In genomic region chr16:86634290-86634689, GRCh38 we compare ENCODE assay signal across 22 cellular contexts. TPM values are rescaled to one million over a fixed set of nuclear protein-coding genes. Genes with fewer than 3 reads are reported as not detected.
DNase-seq lines count a peak whose midpoint lies in the region; ATAC-seq, FAIRE-seq and TF ChIP-seq lines count a peak whose summit lies in the region.
"Had no signal": no experiment of that assay in that cellular context is flagged by ENCODE, and none has a peak within 500 bp of the region (broad histone marks: within the 10 kb centered on the region; RNA-seq: fewer than 3 reads in every experiment).

No MANE protein-coding gene starts in this region.

- TF ChIP-seq CTCF in GM23338 (conservative IDR thresholded peaks at IDR 0.05; ENCODE audit: low read depth in 2 of 2) (no peak), RWPE2 (IDR thresholded peaks at IDR 0.05; ENCODE audit: poor library complexity, severe bottlenecking) (no peak), H1 (IDR thresholded peaks at IDR 0.05; ENCODE audit: control extremely low read depth in 1 of 3, insufficient read depth in 1 of 3, low read depth in 1 of 3, low read length in 3 of 3) (no peak), hepatocyte (IDR thresholded peaks at IDR 0.05; ENCODE audit: poor library complexity) (no peak)

- H3K27me3 ChIP-seq in GM23338 (ENCODE audit: insufficient read depth) (no peaks in the 10 kb centered on the region), RWPE2 (ENCODE audit: insufficient read depth, poor library complexity, severe bottlenecking) (no peaks in the 10 kb centered on the region), H1 (replicated peaks in 1 of 4; ENCODE audit: control insufficient read depth in 3 of 4, extremely low read depth in 1 of 4, insufficient read depth in 3 of 4, low read length in 3 of 4) (no peaks in the 10 kb centered on the region), hepatocyte (peaks cover 6% of the 10 kb centered on the region)
- no peaks in the 10 kb centered on the region for H3K27me3 ChIP-seq in CD4-positive, alpha-beta memory T cell (ENCODE audit: insufficient read depth, low read length)
- H3K27me3 ChIP-seq: gastrocnemius medialis, Peyer's patch had no signal

- no peaks in the 10 kb centered on the region for H3K23me2 ChIP-seq in H1 (ENCODE audit: low read depth, low read length)

- H3K79me1 ChIP-seq in H1 (ENCODE audit: low read depth, low read length) = no peaks in the 10 kb centered on the region

- H4K5ac ChIP-seq in H1 (ENCODE audit: insufficient read length, low read depth, low read length) = no peak overlapping the region

- H3K18ac ChIP-seq in H1 (ENCODE audit: extremely low read depth, low read length) = no peak overlapping the region

- TF ChIP-seq RAD21 in H1 (IDR thresholded peaks at IDR 0.05 in 1 of 2, conservative IDR thresholded peaks at IDR 0.05 in 1 of 2; ENCODE audit: low read depth in 2 of 2, low read length in 2 of 2) = no peak

- H3K4me2 ChIP-seq in GM23338 (no peak overlapping the region), H1 (ENCODE audit: insufficient read depth in 1 of 2, low read depth in 2 of 2, low read length in 2 of 2) (no peak overlapping the region), hepatocyte (no peak overlapping the region)

- no peak for TF ChIP-seq EP300 in H1 (IDR thresholded peaks at IDR 0.05; ENCODE audit: borderline replicate concordance in 1 of 2, low read depth in 2 of 2, low read length in 2 of 2)

- TF ChIP-seq POLR2A in H1 (IDR thresholded peaks at IDR 0.05; ENCODE audit: control extremely low read depth in 1 of 2, low read depth in 2 of 2, low read length in 2 of 2) = no peak

- H2BK20ac ChIP-seq in H1 (ENCODE audit: low read length) = no peak overlapping the region

- no peak overlapping the region for H3K4ac ChIP-seq in H1 (replicated peaks; ENCODE audit: insufficient read length, low read depth, low read length)

- H3K4me1 ChIP-seq in GM23338 (ENCODE audit: insufficient read depth) (no peaks in the 10 kb centered on the region; the same call in 1 of the 2 replicates), RWPE2 (ENCODE audit: insufficient read depth, poor library complexity, severe bottlenecking) (peaks cover 11% of the 10 kb centered on the region), H1 (replicated peaks in 1 of 4; ENCODE audit: control insufficient read depth in 3 of 4, insufficient read depth in 4 of 4, low read length in 3 of 4) (no peaks in the 10 kb centered on the region), hepatocyte (ENCODE audit: insufficient read depth) (no peaks in the 10 kb centered on the region)
- no peaks in the 10 kb centered on the region for H3K4me1 ChIP-seq in CD4-positive, alpha-beta memory T cell (ENCODE audit: insufficient read depth, low read length)
- H3K4me1 ChIP-seq: gastrocnemius medialis, Peyer's patch had no signal

- no peaks in the 10 kb centered on the region for H3K4me1 Mint-ChIP-seq in GM23338
- peaks cover 9% of the 10 kb centered on the region for H3K4me1 Mint-ChIP-seq in activated CD4-positive, alpha-beta T cell treated with anti-CD3 and anti-CD28 coated beads, Interleukin-2, amount 10 ng/mL, durations not matched to agents 24 days and 14 days
- H3K4me1 Mint-ChIP-seq in CD4-positive, alpha-beta memory T cell = no peaks in the 10 kb centered on the region

- H3K9me2 ChIP-seq in GM23338 (ENCODE audit: insufficient read depth) (0 out of 2 replicates have a peak, but pooled peaks cover 2% of the 10 kb centered on the region), hepatocyte (replicated peaks; ENCODE audit: insufficient read depth) (no peaks in the 10 kb centered on the region)

- H2AFZ ChIP-seq in GM23338 (no peak overlapping the region), H1 (ENCODE audit: low read length) (no peak overlapping the region), hepatocyte (no peak overlapping the region)

- no peak overlapping the region for H3K27ac Mint-ChIP-seq in GM23338
- no peak overlapping the region for H3K27ac Mint-ChIP-seq in activated CD4-positive, alpha-beta T cell treated with anti-CD3 and anti-CD28 coated beads, Interleukin-2, amount 10 ng/mL, durations not matched to agents 24 days and 14 days
- no peak overlapping the region for H3K27ac Mint-ChIP-seq in CD4-positive, alpha-beta memory T cell
- H3K27ac Mint-ChIP-seq: activated naive CD4-positive, alpha-beta T cell treated with anti-CD3 and anti-CD28 coated beads, Interleukin-2, amount 10 ng/mL, durations not matched to agents 7 days and 5 days; T-helper 17 cell had no signal

- H3K36me3 ChIP-seq in GM23338 (ENCODE audit: insufficient read depth) (no peaks in the 10 kb centered on the region), RWPE2 (ENCODE audit: low read depth) (no peaks in the 10 kb centered on the region), H1 (ENCODE audit: control insufficient read depth in 2 of 4, insufficient read depth in 4 of 4, low read length in 3 of 4) (no peaks in the 10 kb centered on the region), hepatocyte (replicated peaks; ENCODE audit: insufficient read depth, low read depth) (no peaks in the 10 kb centered on the region)
- no peaks in the 10 kb centered on the region for H3K36me3 ChIP-seq in CD4-positive, alpha-beta memory T cell (ENCODE audit: insufficient read depth, low read length)
- H3K36me3 ChIP-seq: gastrocnemius medialis, Peyer's patch had no signal

- H4K20me1 ChIP-seq in GM23338 (replicated peaks; ENCODE audit: insufficient read depth) (no peaks in the 10 kb centered on the region), H1 (replicated peaks in 1 of 2; ENCODE audit: control insufficient read depth in 1 of 2, insufficient read depth in 2 of 2, low read length in 2 of 2) (no peaks in the 10 kb centered on the region), hepatocyte (ENCODE audit: insufficient read depth, poor library complexity, severe bottlenecking) (no peaks in the 10 kb centered on the region)

- H2BK15ac ChIP-seq in H1 (ENCODE audit: low read length) = no peak overlapping the region

- no peak overlapping the region for H3K56ac ChIP-seq in H1 (replicated peaks; ENCODE audit: insufficient read length, low read depth, low read length)

- CTCF ChIA-PET in H1 (lab: Charles Lee; ENCODE audit: partially characterized antibody) = no interaction called here
- CTCF ChIA-PET in CD4-positive, alpha-beta memory T cell (lab: Charles Lee; ENCODE audit: partially characterized antibody) = no interaction called here

- ATAC-seq in GM23338 = peak; percentile 61
- ATAC-seq in RWPE2 (ENCODE audit: low read depth) = peak; percentile 57; the same call in 2 of the 3 replicates
- ATAC-seq: gastrocnemius medialis; mucosa of descending colon; stimulated activated naive CD8-positive, alpha-beta T cell treated with anti-CD3 and anti-CD28 coated beads, Interleukin-15, Interleukin-2, amounts not matched to agents 100 U/mL and 50 U/mL, for 24 hours; T-helper 17 cell had no signal

- H3K27me3 Mint-ChIP-seq in GM23338 (ENCODE audit: insufficient read depth, low read depth, poor library complexity) = peaks cover 5% of the 10 kb centered on the region
- H3K27me3 Mint-ChIP-seq in activated CD4-positive, alpha-beta T cell treated with anti-CD3 and anti-CD28 coated beads, Interleukin-2, amount 10 ng/mL, durations not matched to agents 24 days and 14 days = peaks cover 8% of the 10 kb centered on the region
- H3K27me3 Mint-ChIP-seq in CD4-positive, alpha-beta memory T cell = peaks cover 7 to 15% of the 10 kb centered on the region in 2 donors

- H3K4me3 ChIP-seq in GM23338 (no peak overlapping the region), RWPE2 (ENCODE audit: severe bottlenecking) (no peak overlapping the region), H1 (ENCODE audit: extremely low read depth in 1 of 4, insufficient read depth in 2 of 4, low read depth in 3 of 4, low read length in 4 of 4) (no peak overlapping the region), hepatocyte (no peak overlapping the region)
- no peak overlapping the region for H3K4me3 ChIP-seq in CD4-positive, alpha-beta memory T cell (ENCODE audit: low read length in 2 of 2)
- H3K4me3 ChIP-seq: gastrocnemius medialis, mucosa of descending colon, Peyer's patch had no signal

- POLR2A ChIA-PET in H1 (lab: Charles Lee; ENCODE audit: partially characterized antibody) = no interaction called here
- POLR2A ChIA-PET in CD4-positive, alpha-beta memory T cell (lab: Charles Lee; ENCODE audit: partially characterized antibody) = no interaction called here

- H2BK12ac ChIP-seq in H1 (ENCODE audit: low read depth, low read length) = no peak overlapping the region

- no peak overlapping the region for H3K14ac ChIP-seq in H1 (ENCODE audit: insufficient read length)

- 0 out of 3 replicates have a peak, but pooled peaks cover 5% of the 10 kb centered on the region for H3K9me3 Mint-ChIP-seq in GM23338
- no peaks in the 10 kb centered on the region for H3K9me3 Mint-ChIP-seq in activated CD4-positive, alpha-beta T cell treated with anti-CD3 and anti-CD28 coated beads, Interleukin-2, amount 10 ng/mL, durations not matched to agents 24 days and 14 days
- H3K9me3 Mint-ChIP-seq in CD4-positive, alpha-beta memory T cell = no peaks in the 10 kb centered on the region
- H3K9me3 Mint-ChIP-seq: activated naive CD4-positive, alpha-beta T cell treated with anti-CD3 and anti-CD28 coated beads, Interleukin-2, amount 10 ng/mL, durations not matched to agents 7 days and 5 days had no signal

- no peaks in the 10 kb centered on the region for H3F3A ChIP-seq in GM23338 (replicated peaks; ENCODE audit: low read depth)

- no peak overlapping the region for H3K27ac ChIP-seq in GM23338 (ENCODE audit: low read depth)
- no peak overlapping the region for H3K27ac ChIP-seq in RWPE2 (ENCODE audit: poor library complexity, severe bottlenecking)
- H3K27ac ChIP-seq in H1 (ENCODE audit: low read depth, low read length) = no peak overlapping the region
- H3K27ac ChIP-seq in hepatocyte = no peak overlapping the region
- H3K27ac ChIP-seq in CD4-positive, alpha-beta memory T cell (ENCODE audit: low read depth, low read length) = no peak overlapping the region
- H3K27ac ChIP-seq: gastrocnemius medialis, Peyer's patch had no signal

- no peak for FAIRE-seq in H1 (lab: Jason Lieb, UNC)
- FAIRE-seq: urothelium cell line had no signal

- no peak overlapping the region for H4K91ac ChIP-seq in H1 (replicated peaks; ENCODE audit: insufficient read length, low read length)

- H3K79me2 ChIP-seq in GM23338 (replicated peaks; ENCODE audit: insufficient read depth) (no peaks in the 10 kb centered on the region), H1 (ENCODE audit: control insufficient read depth in 1 of 2, insufficient read depth in 2 of 2, low read length in 2 of 2) (no peaks in the 10 kb centered on the region), hepatocyte (no peaks in the 10 kb centered on the region)

- no peaks in the 10 kb centered on the region for H3K36me3 Mint-ChIP-seq in GM23338 (ENCODE audit: low read depth)
- H3K36me3 Mint-ChIP-seq in activated CD4-positive, alpha-beta T cell treated with anti-CD3 and anti-CD28 coated beads, Interleukin-2, amount 10 ng/mL, durations not matched to agents 24 days and 14 days (ENCODE audit: low read depth) = no peaks in the 10 kb centered on the region
- H3K36me3 Mint-ChIP-seq in CD4-positive, alpha-beta memory T cell = no peaks in the 10 kb centered on the region
- H3K36me3 Mint-ChIP-seq: activated naive CD4-positive, alpha-beta T cell treated with anti-CD3 and anti-CD28 coated beads, Interleukin-2, amount 10 ng/mL, durations not matched to agents 7 days and 5 days had no signal

- no peak overlapping the region for H2BK120ac ChIP-seq in H1 (replicated peaks; ENCODE audit: low read depth, low read length)

- no peak overlapping the region for H3K4me3 Mint-ChIP-seq in GM23338
- no peak overlapping the region for H3K4me3 Mint-ChIP-seq in activated CD4-positive, alpha-beta T cell treated with anti-CD3 and anti-CD28 coated beads, Interleukin-2, amount 10 ng/mL, durations not matched to agents 24 days and 14 days
- no peak overlapping the region for H3K4me3 Mint-ChIP-seq in CD4-positive, alpha-beta memory T cell
- H3K4me3 Mint-ChIP-seq: activated naive CD4-positive, alpha-beta T cell treated with anti-CD3 and anti-CD28 coated beads, Interleukin-2, amount 10 ng/mL, durations not matched to agents 7 days and 5 days; T-helper 17 cell had no signal

- intact Hi-C loops in activated CD4-positive, alpha-beta T cell treated with anti-CD3 and anti-CD28 coated beads, Interleukin-2, amount 10 ng/mL, durations not matched to agents 24 days and 14 days (cut with micrococcal nuclease) = no loop called here
- intact Hi-C loops in CD4-positive, alpha-beta memory T cell (cut with micrococcal nuclease) = no loop called here

- no peak overlapping the region for H2BK5ac ChIP-seq in H1 (ENCODE audit: low read depth, low read length)

- no peak overlapping the region for H3K9ac ChIP-seq in H1 (replicated peaks in 1 of 4; ENCODE audit: extremely low read depth in 1 of 4, low read depth in 3 of 4, low read length in 3 of 4)

- DNase-seq in GM23338 (ENCODE audit: low spot score) (peak; percentile 36), RWPE2 (ENCODE audit: low spot score) (no peak), H1 (ENCODE audit: low read depth in 1 of 2, low spot score in 2 of 2) (no peak), midbrain (lab: John Stamatoyannopoulos, UW) (peak; percentile 1), SKM-1 (lab: John Stamatoyannopoulos, UW; ENCODE audit: unreplicated experiment) (no peak), hepatocyte (ENCODE audit: low spot score) (no peak)
- no peak for DNase-seq in activated CD4-positive, alpha-beta T cell treated with anti-CD3 and anti-CD28 coated beads, Interleukin-2, amount 10 ng/mL, durations not matched to agents 24 days and 14 days
- no peak for DNase-seq in CD4-positive, alpha-beta memory T cell
- DNase-seq: activated CD4-positive, alpha-beta T cell treated with anti-CD3 and anti-CD28 coated beads for 1 hour; activated naive CD4-positive, alpha-beta T cell treated with anti-CD3 and anti-CD28 coated beads, Interleukin-2, amount 10 ng/mL, durations not matched to agents 7 days and 5 days; C1 segment of cervical spinal cord; caudate nucleus; effector memory CD4-positive, alpha-beta T cell; gastrocnemius medialis; islet precursor cell; mucosa of descending colon; NCI-H2029 treated with DMSO at 0.1 percent for 48 hours; NCI-H526 treated with DMSO at 0.1 percent for 48 hours; Peyer's patch; stimulated activated naive CD8-positive, alpha-beta T cell treated with anti-CD3 and anti-CD28 coated beads, Interleukin-15, Interleukin-2, amounts not matched to agents 100 U/mL and 50 U/mL, for 24 hours; T-helper 17 cell had no signal

- no peak overlapping the region for H4K8ac ChIP-seq in H1 (ENCODE audit: extremely low read depth, insufficient read depth, low read length)

- H3K9me3 ChIP-seq in RWPE2 (ENCODE audit: severe bottlenecking) (no peaks in the 10 kb centered on the region), H1 (ENCODE audit: insufficient read depth in 2 of 2, low read depth in 1 of 2, low read length in 1 of 2) (peaks cover 0 to 2% of the 10 kb centered on the region in 2 experiments; a peak in 1 of 4 replicates), hepatocyte (ENCODE audit: low read depth) (no peaks in the 10 kb centered on the region)
- H3K9me3 ChIP-seq in CD4-positive, alpha-beta memory T cell (ENCODE audit: control insufficient read depth in 1 of 2, low read length in 2 of 2) = no peaks in the 10 kb centered on the region
- H3K9me3 ChIP-seq: gastrocnemius medialis, mucosa of descending colon, Peyer's patch had no signal

- no peak overlapping the region for H3K23ac ChIP-seq in H1 (ENCODE audit: insufficient read length)

- 71% methylated on average over 1 of the region's 1 CpG; no CpG with 5 or more reads in 1 of the 2 experiments for WGBS in H1 (ENCODE audit: extremely low coverage in 1 of 2, insufficient coverage in 1 of 2, insufficient read length in 1 of 2, insufficient replicate concordance in 2 of 2, low coverage in 1 of 2, low lambda C conversion rate in 2 of 2, missing lambda C conversion rate in 1 of 2), 2 experiments
- 100% methylated on average over 1 of the region's 1 CpG for WGBS in hepatocyte (ENCODE audit: low lambda C conversion rate, missing lambda C conversion rate)

- H2AK5ac ChIP-seq in H1 (ENCODE audit: low read depth, low read length) = no peak overlapping the region

RNA-seq across cellular contexts. Expression of gene FOXL1, which starts 55.9 kb away (rescaled TPM):
- 0.12 and 0.31 TPM in 2 replicates for total RNA-seq in GM23338 (2014; rRNA removed; shearing (Covaris generic))
- polyA plus RNA-seq in GM23338 (2016; fragmentation: Nextera tagmentation; extraction: Ambion mirVana) = 0.05 TPM in 1 of 2 replicates, not detected in the other
- total RNA-seq in H1 (2021; fragmentation: NEBNext Ultra II Directional; extraction: Animal tissue kit (Norgen Biotek cat#: 25700)) = 0.29 TPM in 1 of 2 replicates, not detected in the other
- polyA plus RNA-seq in H1 (2011; rRNA removed) = 0.03 and 0.09 TPM in 2 replicates
- 0.05 TPM for polyA plus RNA-seq in H1 (2011; cell fraction: cytosol; rRNA removed)
- polyA plus RNA-seq in H1 (2011; cell fraction: nucleus; rRNA removed) = 0.03 TPM
- 0.12 TPM in 1 of 4 replicates, not detected in the others for polyA plus RNA-seq in H1 (2012, experiment 1 of 2)
- polyA plus RNA-seq in H1 (2012, experiment 2 of 2) = not detected
- polyA plus RNA-seq in H1 (2013, experiment 1 of 2) = 0.22 TPM
- 0.17 TPM for polyA plus RNA-seq in H1 (2013, experiment 2 of 2)
- polyA minus RNA-seq in H1 (2011; rRNA and poly(A)+ RNA removed) = not detected in 2 replicates
- 0.37 TPM for polyA minus RNA-seq in H1 (2011; cell fraction: cytosol; rRNA and poly(A)+ RNA removed)
- 0.40 TPM for polyA minus RNA-seq in H1 (2011; cell fraction: nucleus; rRNA and poly(A)+ RNA removed)
- total RNA-seq in activated CD4-positive, alpha-beta T cell treated with anti-CD3 and anti-CD28 coated beads, Interleukin-2, amount 10 ng/mL, durations not matched to agents 24 days and 14 days = 0.05 TPM in 1 of 2 replicates, not detected in the other
- total RNA-seq in hepatocyte = 2.0 and 3.1 TPM in 2 replicates
- polyA plus RNA-seq in hepatocyte = 0.51 and 1.3 TPM in 2 replicates
- not detected for total RNA-seq in CD4-positive, alpha-beta memory T cell
- not detected for polyA plus RNA-seq in CD4-positive, alpha-beta memory T cell

Comparison
In these comparisons a context has a peak if more than half of its experiments do, and no peak if none do; other contexts are left out.
1. DNase-seq: peak in GM23338 (single experiment) and midbrain (single experiment); none in RWPE2 (single experiment), H1 (0 of 2), SKM-1 (single experiment), activated CD4-positive, alpha-beta T cell treated with anti-CD3 and anti-CD28 coated beads, Interleukin-2, amount 10 ng/mL, durations not matched to agents 24 days and 14 days (single experiment), hepatocyte (single experiment) and CD4-positive, alpha-beta memory T cell (0 of 5).